ENCODE assay signal across 15 cellular contexts in genomic region chr7:50978633-50979215, GRCh38.
A peak's percentile ranks its signal among the peaks of the same experiment; 100 is the strongest.
DNase-seq lines count a peak whose midpoint lies in the region; ATAC-seq and TF ChIP-seq lines count a peak whose summit lies in the region.
"Had no signal": no experiment of that assay in that cellular context is flagged by ENCODE, and none has a peak within 500 bp of the region (broad histone marks: within the 10 kb centered on the region; RNA-seq: fewer than 3 reads in every experiment).

No MANE protein-coding gene starts in this region.

- H3K4me1 Mint-ChIP-seq in activated CD4-positive, alpha-beta memory T cell treated with anti-CD3 and anti-CD28 coated beads, Interleukin-2, amount 10 ng/mL, durations not matched to agents 7 days and 5 days, result peaks cover 6% of the 10 kb centered on the region
- H3K4me1 Mint-ChIP-seq: central memory CD8-positive, alpha-beta T cell had no signal

- no peak overlapping the region for H3K27ac Mint-ChIP-seq in activated CD4-positive, alpha-beta memory T cell treated with anti-CD3 and anti-CD28 coated beads, Interleukin-2, amount 10 ng/mL, durations not matched to agents 7 days and 5 days
- H3K27ac Mint-ChIP-seq: T-helper 1 cell treated with Interleukin-12 subunit alpha and Interleukin-12 subunit beta and Interleukin-4 antibody, amounts not matched to agents 30 μg/mL and 1 μg/mL, for 36 hours had no signal

- H3K36me3 Mint-ChIP-seq in activated CD4-positive, alpha-beta memory T cell treated with anti-CD3 and anti-CD28 coated beads, Interleukin-2, amount 10 ng/mL, durations not matched to agents 7 days and 5 days (ENCODE audit: low read depth), result no peaks in the 10 kb centered on the region

- no peak for ATAC-seq in HG02571 (IDR thresholded peaks at IDR 0.05; ENCODE audit: unreplicated experiment)
- ATAC-seq: GM12878 had no signal

- peak; percentile 88 for DNase-seq in DMS 273 treated with DMSO at 0.1 percent for 48 hours (lab: John Stamatoyannopoulos, UW)
- DNase-seq in NB4 (ENCODE audit: low read depth), result peak; percentile 20
- peak; percentile 69 for DNase-seq in astrocyte of the hippocampus (ENCODE audit: low read depth, low spot score)
- peak; percentile 88 for DNase-seq in myocyte (ENCODE audit: low read depth)
- no peak for DNase-seq in NCI-H1436 treated with DMSO at 0.1 percent for 48 hours (lab: John Stamatoyannopoulos, UW)
- DNase-seq in activated CD4-positive, alpha-beta memory T cell treated with anti-CD3 and anti-CD28 coated beads, Interleukin-2, amount 10 ng/mL, durations not matched to agents 7 days and 5 days, result no peak
- DNase-seq: activated CD4-positive, alpha-beta T cell treated with anti-CD3 and anti-CD28 coated beads, Interleukin-2, amount 50 U/mL, for 4 hours; activated effector memory CD4-positive, alpha-beta T cell treated with Interleukin-2 at 50 U/mL for 16 hours; COR-L47; NCI-H2029 treated with DMSO at 0.1 percent for 48 hours had no signal

- POLR2A ChIA-PET in activated CD4-positive, alpha-beta memory T cell treated with anti-CD3 and anti-CD28 coated beads, Interleukin-2, amount 10 ng/mL, durations not matched to agents 7 days and 5 days (lab: Charles Lee), result no interaction called here

- CTCF ChIA-PET in activated CD4-positive, alpha-beta memory T cell treated with anti-CD3 and anti-CD28 coated beads, Interleukin-2, amount 10 ng/mL, durations not matched to agents 7 days and 5 days (lab: Charles Lee), result interaction anchor here (1.6 kb wide), 1 partner anchor 182 kb away, joined by 3 read pairs; no protein-coding TSS in a partner anchor

- TF ChIP-seq POLR2A in NB4 (IDR thresholded peaks at IDR 0.05; ENCODE audit: extremely low read depth, insufficient read length), result no peak

- peak; percentile 15 for TF ChIP-seq CTCF in NB4 (IDR thresholded peaks at IDR 0.05; ENCODE audit: low read depth, low read length)

- no peaks in the 10 kb centered on the region for H3K9me3 Mint-ChIP-seq in activated CD4-positive, alpha-beta memory T cell treated with anti-CD3 and anti-CD28 coated beads, Interleukin-2, amount 10 ng/mL, durations not matched to agents 7 days and 5 days
- H3K9me3 Mint-ChIP-seq: T-helper 1 cell treated with Interleukin-12 subunit alpha and Interleukin-12 subunit beta and Interleukin-4 antibody, amounts not matched to agents 30 μg/mL and 1 μg/mL, for 36 hours had no signal

- H3K27me3 Mint-ChIP-seq in activated CD4-positive, alpha-beta memory T cell treated with anti-CD3 and anti-CD28 coated beads, Interleukin-2, amount 10 ng/mL, durations not matched to agents 7 days and 5 days, result peaks cover 11% of the 10 kb centered on the region

- no peak overlapping the region for H3K4me3 Mint-ChIP-seq in activated CD4-positive, alpha-beta memory T cell treated with anti-CD3 and anti-CD28 coated beads, Interleukin-2, amount 10 ng/mL, durations not matched to agents 7 days and 5 days
- H3K4me3 Mint-ChIP-seq: central memory CD8-positive, alpha-beta T cell; T-helper 1 cell treated with Interleukin-12 subunit alpha and Interleukin-12 subunit beta and Interleukin-4 antibody, amounts not matched to agents 30 μg/mL and 1 μg/mL, for 36 hours had no signal

- no peak overlapping the region for H3K4me3 ChIP-seq in NB4 (ENCODE audit: low read depth, low read length)
- H3K4me3 ChIP-seq: GM12878, right atrium auricular region had no signal

Comparison
In these comparisons a context has a peak if more than half of its experiments do, and no peak if none do; other contexts are left out.
1. DNase-seq: peak in DMS 273 treated with DMSO at 0.1 percent for 48 hours (single experiment), NB4 (single experiment), astrocyte of the hippocampus (single experiment) and myocyte (single experiment); none in NCI-H1436 treated with DMSO at 0.1 percent for 48 hours (single experiment) and activated CD4-positive, alpha-beta memory T cell treated with anti-CD3 and anti-CD28 coated beads, Interleukin-2, amount 10 ng/mL, durations not matched to agents 7 days and 5 days (single experiment).